20 cellular contexts compared by ENCODE assay signal in genomic region chr12:116062698-116063097, GRCh38.
DNase-seq lines count a peak whose midpoint lies in the region; ATAC-seq and TF ChIP-seq lines count a peak whose summit lies in the region.
"Had no signal": no experiment of that assay in that cellular context is flagged by ENCODE, and none has a peak within 500 bp of the region (broad histone marks: within the 10 kb centered on the region; RNA-seq: fewer than 3 reads in every experiment).

No MANE protein-coding gene starts in this region.

- TF ChIP-seq EP300 in gastroesophageal sphincter (IDR thresholded peaks at IDR 0.05) (no peak), suprapubic skin (IDR thresholded peaks at IDR 0.05) (no peak)

- no peaks in the 10 kb centered on the region for H3K36me3 ChIP-seq in right atrium auricular region
- H3K36me3 ChIP-seq in gastroesophageal sphincter, result no peaks in the 10 kb centered on the region
- H3K36me3 ChIP-seq in neutrophil, result no peaks in the 10 kb centered on the region
- H3K36me3 ChIP-seq in suprapubic skin, result no peaks in the 10 kb centered on the region
- no peaks in the 10 kb centered on the region for H3K36me3 ChIP-seq in aorta (ENCODE audit: control insufficient read depth in 1 of 2, insufficient read depth in 2 of 2, low read length in 1 of 2)
- H3K36me3 ChIP-seq in CD4-positive, alpha-beta memory T cell (ENCODE audit: insufficient read depth, low read length), result no peaks in the 10 kb centered on the region

- DNase-seq in left ventricle myocardium superior, result no peak
- DNase-seq in right atrium auricular region (ENCODE audit: low spot score), result no peak
- no peak for DNase-seq in suprapubic skin (ENCODE audit: low spot score in 2 of 2)
- DNase-seq in aorta, result no peak
- DNase-seq in stimulated activated CD4-positive, alpha-beta T cell treated with anti-CD3 and anti-CD28 coated beads, Interleukin-4, amount 100 ng/mL, for 1 hour, result no peak
- no peak for DNase-seq in CD4-positive, alpha-beta memory T cell
- DNase-seq: EL, GF-D8, GOT3, HCEC 1CT, NCI-H1092 treated with DMSO at 0.1 percent for 48 hours, NCI-H146, NCI-H2029, NCI-H226, NCI-H524, NCI-H774 had no signal

- H3K9me3 Mint-ChIP-seq in CD4-positive, alpha-beta memory T cell, result no peaks in the 10 kb centered on the region

- H3K36me3 Mint-ChIP-seq in CD4-positive, alpha-beta memory T cell, result no peaks in the 10 kb centered on the region

- H3K27ac ChIP-seq in right atrium auricular region (no peak overlapping the region), gastroesophageal sphincter (peak overlapping the region in 1 of 4 donors; percentile 13), neutrophil (peak overlapping the region; percentile 32), suprapubic skin (peak overlapping the region; percentile 60), aorta (ENCODE audit: low read depth in 1 of 2, low read length in 2 of 2) (no peak overlapping the region)
- H3K27ac ChIP-seq in CD4-positive, alpha-beta memory T cell (ENCODE audit: low read depth, low read length), result no peak overlapping the region
- H3K27ac ChIP-seq: HL-60, KMS-11 had no signal

- POLR2A ChIA-PET in CD4-positive, alpha-beta memory T cell (lab: Charles Lee; ENCODE audit: partially characterized antibody), result no interaction called here

- peak; percentile 15 for ATAC-seq in left ventricle myocardium superior
- ATAC-seq in gastroesophageal sphincter, result peak; percentile 41
- ATAC-seq in aorta (ENCODE audit: low FRiP score), result no peak

- no peaks in the 10 kb centered on the region for H3K9me3 ChIP-seq in right atrium auricular region
- H3K9me3 ChIP-seq in gastroesophageal sphincter, result no peaks in the 10 kb centered on the region
- no peaks in the 10 kb centered on the region for H3K9me3 ChIP-seq in neutrophil
- H3K9me3 ChIP-seq in suprapubic skin, result no peaks in the 10 kb centered on the region
- H3K9me3 ChIP-seq in aorta (ENCODE audit: control insufficient read depth, low read length), result no peaks in the 10 kb centered on the region
- H3K9me3 ChIP-seq in CD4-positive, alpha-beta memory T cell (ENCODE audit: control insufficient read depth in 1 of 2, low read length in 2 of 2), result no peaks in the 10 kb centered on the region

- peak overlapping the region in 1 of 8 donors; percentile 65 for H3K4me3 Mint-ChIP-seq in CD4-positive, alpha-beta memory T cell

- no peak overlapping the region for H3K4me3 ChIP-seq in right atrium auricular region
- no peak overlapping the region for H3K4me3 ChIP-seq in gastroesophageal sphincter
- no peak overlapping the region for H3K4me3 ChIP-seq in neutrophil (ENCODE audit: low read depth in 1 of 2, low read length in 1 of 2)
- H3K4me3 ChIP-seq in suprapubic skin, result no peak overlapping the region
- no peak overlapping the region for H3K4me3 ChIP-seq in aorta (ENCODE audit: low read length in 2 of 2)
- no peak overlapping the region for H3K4me3 ChIP-seq in CD4-positive, alpha-beta memory T cell (ENCODE audit: low read length in 2 of 2)

- H3K27me3 ChIP-seq in right atrium auricular region, result no peaks in the 10 kb centered on the region
- H3K27me3 ChIP-seq in gastroesophageal sphincter, result no peaks in the 10 kb centered on the region
- no peaks in the 10 kb centered on the region for H3K27me3 ChIP-seq in neutrophil
- no peaks in the 10 kb centered on the region for H3K27me3 ChIP-seq in suprapubic skin
- no peaks in the 10 kb centered on the region for H3K27me3 ChIP-seq in aorta (ENCODE audit: control insufficient read depth in 1 of 2, insufficient read depth in 2 of 2, low read length in 1 of 2)
- no peaks in the 10 kb centered on the region for H3K27me3 ChIP-seq in CD4-positive, alpha-beta memory T cell (ENCODE audit: insufficient read depth, low read length)

- peaks cover 23 to 46% (median 37%) of the 10 kb centered on the region in 4 donors for H3K4me1 Mint-ChIP-seq in CD4-positive, alpha-beta memory T cell

- H3K27ac Mint-ChIP-seq in CD4-positive, alpha-beta memory T cell, result peak overlapping the region in 2 of 7 donors; percentile 37 to 41

- CTCF ChIA-PET in CD4-positive, alpha-beta memory T cell (lab: Charles Lee; ENCODE audit: partially characterized antibody), result interaction anchor here (1.0 kb wide), 1 partner anchor 15 kb away, joined by 6 read pairs; no protein-coding TSS in a partner anchor

- H3K4me1 ChIP-seq in right atrium auricular region (peaks cover 0 to 34% of the 10 kb centered on the region in 2 donors), gastroesophageal sphincter (peaks cover 10 to 79% (median 11%) of the 10 kb centered on the region in 3 donors), neutrophil (ENCODE audit: control insufficient read depth in 1 of 2, insufficient read depth in 1 of 2, low read depth in 1 of 2, low read length in 1 of 2) (peaks cover 8 to 27% of the 10 kb centered on the region in 2 experiments), suprapubic skin (peaks cover 32% of the 10 kb centered on the region), aorta (ENCODE audit: control insufficient read depth in 1 of 2, insufficient read depth in 2 of 2, low read length in 2 of 2) (peaks cover 0 to 3% of the 10 kb centered on the region in 2 donors)
- H3K4me1 ChIP-seq in CD4-positive, alpha-beta memory T cell (ENCODE audit: insufficient read depth, low read length), result peaks cover 23% of the 10 kb centered on the region

- no peak for TF ChIP-seq CTCF in right atrium auricular region (IDR thresholded peaks at IDR 0.05)
- no peak for TF ChIP-seq CTCF in gastroesophageal sphincter (IDR thresholded peaks at IDR 0.05)
- no peak for TF ChIP-seq CTCF in neutrophil (IDR thresholded peaks at IDR 0.05)
- no peak for TF ChIP-seq CTCF in suprapubic skin (IDR thresholded peaks at IDR 0.05)

- H3K27me3 Mint-ChIP-seq in CD4-positive, alpha-beta memory T cell, result no peaks in the 10 kb centered on the region

- TF ChIP-seq POLR2A in gastroesophageal sphincter (IDR thresholded peaks at IDR 0.05), result no peak
- TF ChIP-seq POLR2A in suprapubic skin (IDR thresholded peaks at IDR 0.05), result no peak

- 92 to 100% methylated on average over 1 to 2 of the region's 4 CpGs for WGBS in gastroesophageal sphincter (ENCODE audit: low coverage in 1 of 2), 2 donors
- WGBS in suprapubic skin, result 93% methylated on average over 4 of the region's 4 CpGs
- 89 to 93% methylated on average over 4 of the region's 4 CpGs for WGBS in aorta, 2 donors

- intact Hi-C loops in left ventricle myocardium superior (cut with micrococcal nuclease) (no loop called here), aorta (cut with DNase I) (no loop called here)
- intact Hi-C loops in CD4-positive, alpha-beta memory T cell (cut with micrococcal nuclease), result no loop called here

Comparison
In these comparisons a context has a peak if more than half of its experiments do, and no peak if none do; other contexts are left out.
1. H3K27ac ChIP-seq: peak in neutrophil (single experiment) and suprapubic skin (single experiment); none in right atrium auricular region (0 of 2), aorta (0 of 2) and CD4-positive, alpha-beta memory T cell (single experiment).